ENCODE assay signal across 2 cellular contexts in the genomic region with DNA sequence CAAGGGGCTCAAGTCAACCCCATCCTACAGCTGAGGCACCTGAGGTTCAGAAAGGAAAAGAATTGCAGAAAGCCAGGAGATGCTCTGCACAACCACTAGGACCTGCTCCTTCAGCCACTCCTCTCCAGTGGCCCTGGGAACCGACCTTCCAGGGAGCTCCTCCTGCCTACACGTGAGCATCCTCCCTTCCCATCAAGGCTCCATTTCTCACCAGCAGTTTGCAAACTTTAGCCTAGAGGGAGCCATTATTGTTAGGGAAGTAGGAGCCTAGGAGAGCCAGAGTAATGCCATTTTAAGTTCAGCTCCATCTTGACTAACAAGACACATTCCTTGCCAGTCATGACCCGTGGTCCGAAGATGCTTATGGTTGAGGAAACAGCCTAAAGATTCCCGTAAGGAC.
A peak's percentile ranks its signal among the peaks of the same experiment; 100 is the strongest.
TF ChIP-seq lines count a peak whose summit lies in the region.

No MANE protein-coding gene starts in this region.

TF ChIP-seq in GM23338, 12 proteins besides CTCF, POLR2A, EP300 and RAD21 (continues in another document):
- TF ChIP-seq NANOG (IDR thresholded peaks at IDR 0.05; ENCODE audit: borderline replicate concordance), result no peak
- TF ChIP-seq STAT1 (IDR thresholded peaks at IDR 0.05; ENCODE audit: unreplicated experiment), result no peak
- no peak for TF ChIP-seq ZNF114 (CRISPR knock-in tag; IDR thresholded peaks at IDR 0.05)
- no peak for TF ChIP-seq JUNB (IDR thresholded peaks at IDR 0.05; ENCODE audit: unreplicated experiment)
- no peak for TF ChIP-seq EZH2phosphoT487 (IDR thresholded peaks at IDR 0.05; ENCODE audit: unreplicated experiment)
- TF ChIP-seq, protein P1, sequence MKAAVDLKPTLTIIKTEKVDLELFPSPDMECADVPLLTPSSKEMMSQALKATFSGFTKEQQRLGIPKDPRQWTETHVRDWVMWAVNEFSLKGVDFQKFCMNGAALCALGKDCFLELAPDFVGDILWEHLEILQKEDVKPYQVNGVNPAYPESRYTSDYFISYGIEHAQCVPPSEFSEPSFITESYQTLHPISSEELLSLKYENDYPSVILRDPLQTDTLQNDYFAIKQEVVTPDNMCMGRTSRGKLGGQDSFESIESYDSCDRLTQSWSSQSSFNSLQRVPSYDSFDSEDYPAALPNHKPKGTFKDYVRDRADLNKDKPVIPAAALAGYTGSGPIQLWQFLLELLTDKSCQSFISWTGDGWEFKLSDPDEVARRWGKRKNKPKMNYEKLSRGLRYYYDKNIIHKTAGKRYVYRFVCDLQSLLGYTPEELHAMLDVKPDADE (IDR thresholded peaks at IDR 0.05), result no peak
- no peak for TF ChIP-seq CREB1 (CRISPR knock-in tag; IDR thresholded peaks at IDR 0.05; ENCODE audit: low read depth)
- TF ChIP-seq, protein P2, sequence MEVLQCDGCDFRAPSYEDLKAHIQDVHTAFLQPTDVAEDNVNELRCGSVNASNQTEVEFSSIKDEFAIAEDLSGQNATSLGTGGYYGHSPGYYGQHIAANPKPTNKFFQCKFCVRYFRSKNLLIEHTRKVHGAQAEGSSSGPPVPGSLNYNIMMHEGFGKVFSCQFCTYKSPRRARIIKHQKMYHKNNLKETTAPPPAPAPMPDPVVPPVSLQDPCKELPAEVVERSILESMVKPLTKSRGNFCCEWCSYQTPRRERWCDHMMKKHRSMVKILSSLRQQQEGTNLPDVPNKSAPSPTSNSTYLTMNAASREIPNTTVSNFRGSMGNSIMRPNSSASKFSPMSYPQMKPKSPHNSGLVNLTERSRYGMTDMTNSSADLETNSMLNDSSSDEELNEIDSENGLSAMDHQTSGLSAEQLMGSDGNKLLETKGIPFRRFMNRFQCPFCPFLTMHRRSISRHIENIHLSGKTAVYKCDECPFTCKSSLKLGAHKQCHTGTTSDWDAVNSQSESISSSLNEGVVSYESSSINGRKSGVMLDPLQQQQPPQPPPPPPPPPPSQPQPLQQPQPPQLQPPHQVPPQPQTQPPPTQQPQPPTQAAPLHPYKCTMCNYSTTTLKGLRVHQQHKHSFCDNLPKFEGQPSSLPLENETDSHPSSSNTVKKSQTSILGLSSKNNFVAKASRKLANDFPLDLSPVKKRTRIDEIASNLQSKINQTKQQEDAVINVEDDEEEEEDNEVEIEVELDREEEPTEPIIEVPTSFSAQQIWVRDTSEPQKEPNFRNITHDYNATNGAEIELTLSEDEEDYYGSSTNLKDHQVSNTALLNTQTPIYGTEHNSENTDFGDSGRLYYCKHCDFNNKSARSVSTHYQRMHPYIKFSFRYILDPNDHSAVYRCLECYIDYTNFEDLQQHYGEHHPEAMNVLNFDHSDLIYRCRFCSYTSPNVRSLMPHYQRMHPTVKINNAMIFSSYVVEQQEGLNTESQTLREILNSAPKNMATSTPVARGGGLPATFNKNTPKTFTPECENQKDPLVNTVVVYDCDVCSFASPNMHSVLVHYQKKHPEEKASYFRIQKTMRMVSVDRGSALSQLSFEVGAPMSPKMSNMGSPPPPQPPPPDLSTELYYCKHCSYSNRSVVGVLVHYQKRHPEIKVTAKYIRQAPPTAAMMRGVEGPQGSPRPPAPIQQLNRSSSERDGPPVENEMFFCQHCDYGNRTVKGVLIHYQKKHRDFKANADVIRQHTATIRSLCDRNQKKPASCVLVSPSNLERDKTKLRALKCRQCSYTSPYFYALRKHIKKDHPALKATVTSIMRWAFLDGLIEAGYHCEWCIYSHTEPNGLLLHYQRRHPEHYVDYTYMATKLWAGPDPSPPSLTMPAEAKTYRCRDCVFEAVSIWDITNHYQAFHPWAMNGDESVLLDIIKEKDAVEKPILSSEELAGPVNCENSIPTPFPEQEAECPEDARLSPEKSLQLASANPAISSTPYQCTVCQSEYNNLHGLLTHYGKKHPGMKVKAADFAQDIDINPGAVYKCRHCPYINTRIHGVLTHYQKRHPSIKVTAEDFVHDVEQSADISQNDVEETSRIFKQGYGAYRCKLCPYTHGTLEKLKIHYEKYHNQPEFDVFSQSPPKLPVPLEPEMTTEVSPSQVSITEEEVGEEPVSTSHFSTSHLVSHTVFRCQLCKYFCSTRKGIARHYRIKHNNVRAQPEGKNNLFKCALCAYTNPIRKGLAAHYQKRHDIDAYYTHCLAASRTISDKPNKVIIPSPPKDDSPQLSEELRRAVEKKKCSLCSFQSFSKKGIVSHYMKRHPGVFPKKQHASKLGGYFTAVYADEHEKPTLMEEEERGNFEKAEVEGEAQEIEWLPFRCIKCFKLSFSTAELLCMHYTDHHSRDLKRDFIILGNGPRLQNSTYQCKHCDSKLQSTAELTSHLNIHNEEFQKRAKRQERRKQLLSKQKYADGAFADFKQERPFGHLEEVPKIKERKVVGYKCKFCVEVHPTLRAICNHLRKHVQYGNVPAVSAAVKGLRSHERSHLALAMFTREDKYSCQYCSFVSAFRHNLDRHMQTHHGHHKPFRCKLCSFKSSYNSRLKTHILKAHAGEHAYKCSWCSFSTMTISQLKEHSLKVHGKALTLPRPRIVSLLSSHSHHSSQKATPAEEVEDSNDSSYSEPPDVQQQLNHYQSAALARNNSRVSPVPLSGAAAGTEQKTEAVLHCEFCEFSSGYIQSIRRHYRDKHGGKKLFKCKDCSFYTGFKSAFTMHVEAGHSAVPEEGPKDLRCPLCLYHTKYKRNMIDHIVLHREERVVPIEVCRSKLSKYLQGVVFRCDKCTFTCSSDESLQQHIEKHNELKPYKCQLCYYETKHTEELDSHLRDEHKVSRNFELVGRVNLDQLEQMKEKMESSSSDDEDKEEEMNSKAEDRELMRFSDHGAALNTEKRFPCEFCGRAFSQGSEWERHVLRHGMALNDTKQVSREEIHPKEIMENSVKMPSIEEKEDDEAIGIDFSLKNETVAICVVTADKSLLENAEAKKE (CRISPR knock-in tag; IDR thresholded peaks at IDR 0.05), result no peak
- TF ChIP-seq, protein P3, sequence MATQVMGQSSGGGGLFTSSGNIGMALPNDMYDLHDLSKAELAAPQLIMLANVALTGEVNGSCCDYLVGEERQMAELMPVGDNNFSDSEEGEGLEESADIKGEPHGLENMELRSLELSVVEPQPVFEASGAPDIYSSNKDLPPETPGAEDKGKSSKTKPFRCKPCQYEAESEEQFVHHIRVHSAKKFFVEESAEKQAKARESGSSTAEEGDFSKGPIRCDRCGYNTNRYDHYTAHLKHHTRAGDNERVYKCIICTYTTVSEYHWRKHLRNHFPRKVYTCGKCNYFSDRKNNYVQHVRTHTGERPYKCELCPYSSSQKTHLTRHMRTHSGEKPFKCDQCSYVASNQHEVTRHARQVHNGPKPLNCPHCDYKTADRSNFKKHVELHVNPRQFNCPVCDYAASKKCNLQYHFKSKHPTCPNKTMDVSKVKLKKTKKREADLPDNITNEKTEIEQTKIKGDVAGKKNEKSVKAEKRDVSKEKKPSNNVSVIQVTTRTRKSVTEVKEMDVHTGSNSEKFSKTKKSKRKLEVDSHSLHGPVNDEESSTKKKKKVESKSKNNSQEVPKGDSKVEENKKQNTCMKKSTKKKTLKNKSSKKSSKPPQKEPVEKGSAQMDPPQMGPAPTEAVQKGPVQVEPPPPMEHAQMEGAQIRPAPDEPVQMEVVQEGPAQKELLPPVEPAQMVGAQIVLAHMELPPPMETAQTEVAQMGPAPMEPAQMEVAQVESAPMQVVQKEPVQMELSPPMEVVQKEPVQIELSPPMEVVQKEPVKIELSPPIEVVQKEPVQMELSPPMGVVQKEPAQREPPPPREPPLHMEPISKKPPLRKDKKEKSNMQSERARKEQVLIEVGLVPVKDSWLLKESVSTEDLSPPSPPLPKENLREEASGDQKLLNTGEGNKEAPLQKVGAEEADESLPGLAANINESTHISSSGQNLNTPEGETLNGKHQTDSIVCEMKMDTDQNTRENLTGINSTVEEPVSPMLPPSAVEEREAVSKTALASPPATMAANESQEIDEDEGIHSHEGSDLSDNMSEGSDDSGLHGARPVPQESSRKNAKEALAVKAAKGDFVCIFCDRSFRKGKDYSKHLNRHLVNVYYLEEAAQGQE (IDR thresholded peaks at IDR 0.05; ENCODE audit: unreplicated experiment), result no peak
- no peak for TF ChIP-seq EZH2 (IDR thresholded peaks at IDR 0.05; ENCODE audit: low read depth, unreplicated experiment)

TF ChIP-seq in H1, 55 proteins besides CTCF, POLR2A, EP300 and RAD21:
- TF ChIP-seq YY1 (IDR thresholded peaks at IDR 0.05; ENCODE audit: low read depth, low read length), result 0 out of 2 replicates have a peak, but pooled peaks have one; percentile 24
- no peak for TF ChIP-seq GABPA (IDR thresholded peaks at IDR 0.05; ENCODE audit: borderline replicate concordance, insufficient read depth, low read length)
- no peak for TF ChIP-seq RXRA (IDR thresholded peaks at IDR 0.05; ENCODE audit: insufficient read depth, low read depth, low read length)
TF ChIP-seq in H1: peak in this region for 1.
